ENCODE assay signal across 1 cellular context in genomic region chr7:862157-862556, GRCh38.
TF ChIP-seq lines count a peak whose summit lies in the region.

No MANE protein-coding gene starts in this region.

TF ChIP-seq in K562, 482 proteins besides CTCF, POLR2A, EP300 and RAD21:
- TF ChIP-seq POLR3A (IDR thresholded peaks at IDR 0.05; ENCODE audit: borderline replicate concordance, extremely low read depth, insufficient read depth, insufficient read length) (no peak), VEZF1 (CRISPR knock-in tag; IDR thresholded peaks at IDR 0.05) (no peak), RUNX1 (IDR thresholded peaks at IDR 0.05; ENCODE audit: low read depth) (no peak), MCM3 (IDR thresholded peaks at IDR 0.05) (no peak), ZNF133 (CRISPR knock-in tag; IDR thresholded peaks at IDR 0.05) (no peak), STAT6 (CRISPR knock-in tag; IDR thresholded peaks at IDR 0.05) (no peak), ZNF449 (CRISPR knock-in tag; IDR thresholded peaks at IDR 0.05) (no peak), ZHX1 (conservative IDR thresholded peaks at IDR 0.05; ENCODE audit: low read length) (no peak), CXXC5 (CRISPR knock-in tag; IDR thresholded peaks at IDR 0.05) (no peak), ATF2 (CRISPR knock-in tag; IDR thresholded peaks at IDR 0.05) (no peak), MBD2 (IDR thresholded peaks at IDR 0.05; ENCODE audit: borderline replicate concordance, low read depth) (no peak), NR0B1 (IDR thresholded peaks at IDR 0.05; ENCODE audit: partially characterized antibody) (no peak), ATF4 (CRISPR knock-in tag; IDR thresholded peaks at IDR 0.05) (no peak), TAF9B (IDR thresholded peaks at IDR 0.05; ENCODE audit: partially characterized antibody) (no peak), PHF21A (IDR thresholded peaks at IDR 0.05; ENCODE audit: borderline replicate concordance, low read depth) (no peak), DNMT1 (IDR thresholded peaks at IDR 0.05) (no peak), ZBTB9 (CRISPR knock-in tag; IDR thresholded peaks at IDR 0.05) (no peak), KAT2B (IDR thresholded peaks at IDR 0.05; ENCODE audit: low read depth, low read length) (no peak), FOXP4 (CRISPR knock-in tag; IDR thresholded peaks at IDR 0.05; ENCODE audit: borderline replicate concordance) (no peak), HIVEP1 (CRISPR knock-in tag; IDR thresholded peaks at IDR 0.05) (no peak)
TF ChIP-seq in K562: peak in this region for 0.
